Comparison of ENCODE assay signal across 8 cellular contexts in genomic region chr10:69318087-69318996, GRCh38. TPM values are rescaled to one million over a fixed set of nuclear protein-coding genes. Genes with fewer than 3 reads are reported as not detected.
DNase-seq lines count a peak whose midpoint lies in the region; ATAC-seq and TF ChIP-seq lines count a peak whose summit lies in the region.

No MANE protein-coding gene starts in this region.

- H3K4me3 ChIP-seq in colonic mucosa (peak overlapping the region; percentile 86), left lung (peak overlapping the region; percentile 89 to 95)

- no peaks in the 10 kb centered on the region for H3K27me3 ChIP-seq in colonic mucosa
- H3K27me3 ChIP-seq in left lung = no peaks in the 10 kb centered on the region

- H3K27ac ChIP-seq in colonic mucosa (peak overlapping the region; percentile 96), left lung (peak overlapping the region; percentile 91 to 93)

- ATAC-seq in GM18907 (IDR thresholded peaks at IDR 0.05; ENCODE audit: unreplicated experiment) (peak; percentile 85), HG03135 (IDR thresholded peaks at IDR 0.05; ENCODE audit: unreplicated experiment) (peak; percentile 77), left lung (peak; percentile 96)

- intact Hi-C loops in colonic mucosa (cut with DNase I) (loop anchor here (10.0 kb wide), 2 partner anchors 66 to 84 kb away; no protein-coding TSS in a partner anchor), left lung (cut with DNase I) (no loop called here)

- H3K9ac ChIP-seq in colonic mucosa (ENCODE audit: low read depth in 2 of 2, low read length in 2 of 2) = peak overlapping the region; percentile 89 to 94

- TF ChIP-seq CTCF in colonic mucosa (IDR thresholded peaks at IDR 0.05) (no peak), left lung (IDR thresholded peaks at IDR 0.05) (no peak)

- DNase-seq in AG20443 (ENCODE audit: low spot score) (peak; percentile 99), NCI-H460 (ENCODE audit: extremely low read depth, low read depth) (peak; percentile 84), colonic mucosa (peak; percentile 93), left lung (peak; percentile 94 to 99)
- DNase-seq in activated CD4-positive, alpha-beta T cell treated with anti-CD3 and anti-CD28 coated beads for 48 hours = peak; percentile 93
- DNase-seq in stimulated activated CD4-positive, alpha-beta T cell treated with anti-CD3 and anti-CD28 coated beads, Interleukin-2, amount 100 ng/mL, for 48 hours = peak; percentile 87 to 90

- H3K4me1 ChIP-seq in colonic mucosa (peaks cover 12% of the 10 kb centered on the region), left lung (peaks cover 20 to 53% of the 10 kb centered on the region in 2 donors)

- no peaks in the 10 kb centered on the region for H3K36me3 ChIP-seq in colonic mucosa
- no peaks in the 10 kb centered on the region for H3K36me3 ChIP-seq in left lung

- no peaks in the 10 kb centered on the region for H3K9me3 ChIP-seq in colonic mucosa
- no peaks in the 10 kb centered on the region for H3K9me3 ChIP-seq in left lung

RNA-seq across cellular contexts. Expression of gene HK1, which starts 40.0 kb away (rescaled TPM):
- total RNA-seq in NCI-H460 (2014; rRNA removed; shearing (Covaris generic)) = 34.2 and 41.4 TPM in 2 replicates
- polyA plus RNA-seq in NCI-H460 (2014; cell fraction: nucleus; rRNA removed) = 27.2 and 28.7 TPM in 2 replicates
- total RNA-seq in colonic mucosa (10 to 100 TPM; 73.3 to 83.3 TPM), left lung (100 to 1,000 TPM in 1 of 2 donors, 10 to 100 TPM in 1; 88.8 to 126 TPM)

Comparison
In these comparisons a context has a peak if more than half of its experiments do, and no peak if none do; other contexts are left out.
1. Peak in every context shown above with its lines: DNase-seq, ATAC-seq, H3K4me3 ChIP-seq and H3K27ac ChIP-seq.